ENCODE assay signal across 10 cellular contexts in the genomic region with DNA sequence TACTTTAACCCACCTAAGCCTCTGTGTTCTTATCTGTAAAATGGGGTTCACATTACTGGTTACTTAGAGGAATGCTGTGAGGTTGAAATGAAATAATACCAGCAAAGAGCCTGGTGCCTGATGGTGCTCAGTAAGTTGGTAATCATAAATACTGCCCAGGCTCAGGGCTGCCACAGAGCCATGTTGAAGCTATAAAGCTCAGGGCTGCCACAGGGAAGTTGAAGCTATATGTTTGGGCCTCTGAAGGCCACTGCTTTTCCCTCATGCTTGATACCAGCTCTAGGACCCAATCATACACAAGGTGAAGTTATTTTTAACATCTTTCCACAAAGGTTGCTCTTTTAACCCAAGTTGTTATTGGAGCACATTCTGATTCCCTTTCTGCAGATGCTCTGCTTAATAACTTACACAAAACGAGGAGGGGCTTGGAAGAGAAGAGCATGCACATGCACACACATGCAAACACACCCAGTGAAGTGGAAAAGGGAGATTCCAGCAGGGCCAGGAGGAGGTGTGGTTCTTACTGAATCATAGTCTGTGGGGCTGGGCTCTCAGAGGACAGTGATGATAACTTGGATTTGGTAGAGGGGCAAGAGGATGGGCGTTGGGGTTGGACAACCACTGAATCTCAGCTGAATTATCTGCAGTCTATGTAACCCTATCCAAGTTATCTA. TPM values are rescaled to one million over a fixed set of nuclear protein-coding genes. Genes with fewer than 3 reads are reported as not detected.
DNase-seq lines count a peak whose midpoint lies in the region; ATAC-seq, FAIRE-seq and TF ChIP-seq lines count a peak whose summit lies in the region.
"Had no signal": no experiment of that assay in that cellular context is flagged by ENCODE, and none has a peak within 500 bp of the region (broad histone marks: within the 10 kb centered on the region; RNA-seq: fewer than 3 reads in every experiment).

No MANE protein-coding gene starts in this region.

- H3K4me3 ChIP-seq in keratinocyte (ENCODE audit: control insufficient read depth in 2 of 3, extremely low read depth in 1 of 3, insufficient read depth in 2 of 3, low read depth in 1 of 3, low read length in 3 of 3) (no peak overlapping the region), left ventricle myocardium inferior (no peak overlapping the region)

- H3K9me3 ChIP-seq in keratinocyte (ENCODE audit: control insufficient read depth, low read depth, low read length), result no peaks in the 10 kb centered on the region
- no peaks in the 10 kb centered on the region for H3K9me3 ChIP-seq in left ventricle myocardium inferior (replicated peaks)

- no peak for DNase-seq in keratinocyte (ENCODE audit: low read depth, low spot score)
- no peak for DNase-seq in activated effector memory CD4-positive, alpha-beta T cell treated with anti-CD3 and anti-CD28 coated beads, Interleukin-2, amount 50 U/mL, for 16 hours
- no peak for DNase-seq in left ventricle myocardium inferior
- DNase-seq in omental fat pad (ENCODE audit: low spot score), result no peak
- no peak for DNase-seq in NCI-H524 treated with DMSO at 0.1 percent for 48 hours (lab: John Stamatoyannopoulos, UW)
- DNase-seq: activated CD4-positive, alpha-beta memory T cell treated with anti-CD3 and anti-CD28 coated beads for 36 hours; substantia nigra had no signal

- H3K9ac ChIP-seq in keratinocyte (ENCODE audit: control insufficient read depth, extremely low read depth, insufficient read depth, low read length), result no peak overlapping the region

- peaks cover 8% of the 10 kb centered on the region for H3K4me1 ChIP-seq in keratinocyte (ENCODE audit: control insufficient read depth, extremely low read depth, insufficient read depth, low read length)
- no peaks in the 10 kb centered on the region for H3K4me1 ChIP-seq in left ventricle myocardium inferior

- TF ChIP-seq CTCF in keratinocyte (optimal IDR thresholded peaks at IDR 0.05 in 1 of 3, IDR thresholded peaks at IDR 0.05 in 1 of 3, conservative IDR thresholded peaks at IDR 0.05 in 1 of 3; ENCODE audit: extremely low read depth in 1 of 3, insufficient read depth in 2 of 3, low read length in 3 of 3) (no peak), left ventricle myocardium inferior (IDR thresholded peaks at IDR 0.05; ENCODE audit: borderline replicate concordance) (no peak), omental fat pad (IDR thresholded peaks at IDR 0.05) (no peak)

- H4K20me1 ChIP-seq in keratinocyte (ENCODE audit: control insufficient read depth, extremely low read depth, insufficient read depth, low read length), result no peaks in the 10 kb centered on the region

- FAIRE-seq in keratinocyte (lab: Jason Lieb, UNC), result no peak

- H3K27ac ChIP-seq in keratinocyte (ENCODE audit: control insufficient read depth, insufficient read depth, low read length), result no peak overlapping the region
- no peak overlapping the region for H3K27ac ChIP-seq in left ventricle myocardium inferior (replicated peaks)

- H2AFZ ChIP-seq in keratinocyte (ENCODE audit: control insufficient read depth, low read length), result no peak overlapping the region

- no peaks in the 10 kb centered on the region for H3K79me2 ChIP-seq in keratinocyte (ENCODE audit: control insufficient read depth, insufficient read depth, low read length)

- dilution Hi-C loops in keratinocyte (cut with MboI; ENCODE audit: extremely low pct_ligation_motif_present, low sequenced_read_pairs), result no loop called here

- ATAC-seq in GM18519 (IDR thresholded peaks at IDR 0.05; ENCODE audit: low FRiP score, unreplicated experiment), result peak; percentile 64
- ATAC-seq in GM21529 (IDR thresholded peaks at IDR 0.05; ENCODE audit: unreplicated experiment), result peak; percentile 82
- ATAC-seq in HG03442 (IDR thresholded peaks at IDR 0.05; ENCODE audit: unreplicated experiment), result peak; percentile 88
- ATAC-seq in omental fat pad (ENCODE audit: low FRiP score), result no peak

- H3K4me2 ChIP-seq in keratinocyte (ENCODE audit: control insufficient read depth, extremely low read depth, insufficient read depth, low read depth, low read length), result peak overlapping the region; percentile 8

- H3K27me3 ChIP-seq in keratinocyte (ENCODE audit: control insufficient read depth, extremely low read depth, insufficient read depth, low read length) (no peaks in the 10 kb centered on the region), left ventricle myocardium inferior (ENCODE audit: low read depth) (no peaks in the 10 kb centered on the region)

- intact Hi-C loops in left ventricle myocardium inferior (cut with micrococcal nuclease), result no loop called here

- H3K36me3 ChIP-seq in keratinocyte (ENCODE audit: control insufficient read depth in 2 of 2, extremely low read depth in 1 of 2, insufficient read depth in 2 of 2, low read length in 2 of 2) (no peaks in the 10 kb centered on the region), left ventricle myocardium inferior (peaks cover 92% of the 10 kb centered on the region)

- H3K9me1 ChIP-seq in keratinocyte (ENCODE audit: control insufficient read depth, extremely low read depth, insufficient read depth, low read length), result no peaks in the 10 kb centered on the region

RNA-seq across cellular contexts. Expression of gene PARP14, which starts 17.4 kb away (rescaled TPM):
- polyA plus RNA-seq in keratinocyte, result 19.1 to 27.0 TPM (median 25.7 TPM) in 3 replicates
- 6.5 TPM for polyA plus RNA-seq in keratinocyte (2011; ENCODE audit: low read depth)
- 9.0 and 14.9 TPM in 2 replicates for polyA plus RNA-seq in keratinocyte (2011; cell fraction: cytosol; rRNA removed)
- 28.0 and 31.8 TPM in 2 replicates for polyA plus RNA-seq in keratinocyte (2011; cell fraction: nucleus; rRNA removed)
- 2.3 and 18.6 TPM in 2 replicates for polyA plus RNA-seq in keratinocyte (2012; ENCODE audit: low replicate concordance)
- polyA minus RNA-seq in keratinocyte, result 21.3 to 48.7 TPM (median 33.4 TPM) in 3 replicates
- 18.0 TPM for polyA minus RNA-seq in keratinocyte (2011; cell fraction: cytosol; rRNA and poly(A)+ RNA removed)
- polyA minus RNA-seq in keratinocyte (2011; cell fraction: nucleus; rRNA and poly(A)+ RNA removed), result 29.2 and 47.5 TPM in 2 replicates
- 11.7 TPM for total RNA-seq in left ventricle myocardium inferior
- 100 to 1,000 TPM in 2 of 4 donors, 10 to 100 TPM in 2; 41.9 to 163 (median 81.5) TPM for total RNA-seq in omental fat pad
